In the genomic region with DNA sequence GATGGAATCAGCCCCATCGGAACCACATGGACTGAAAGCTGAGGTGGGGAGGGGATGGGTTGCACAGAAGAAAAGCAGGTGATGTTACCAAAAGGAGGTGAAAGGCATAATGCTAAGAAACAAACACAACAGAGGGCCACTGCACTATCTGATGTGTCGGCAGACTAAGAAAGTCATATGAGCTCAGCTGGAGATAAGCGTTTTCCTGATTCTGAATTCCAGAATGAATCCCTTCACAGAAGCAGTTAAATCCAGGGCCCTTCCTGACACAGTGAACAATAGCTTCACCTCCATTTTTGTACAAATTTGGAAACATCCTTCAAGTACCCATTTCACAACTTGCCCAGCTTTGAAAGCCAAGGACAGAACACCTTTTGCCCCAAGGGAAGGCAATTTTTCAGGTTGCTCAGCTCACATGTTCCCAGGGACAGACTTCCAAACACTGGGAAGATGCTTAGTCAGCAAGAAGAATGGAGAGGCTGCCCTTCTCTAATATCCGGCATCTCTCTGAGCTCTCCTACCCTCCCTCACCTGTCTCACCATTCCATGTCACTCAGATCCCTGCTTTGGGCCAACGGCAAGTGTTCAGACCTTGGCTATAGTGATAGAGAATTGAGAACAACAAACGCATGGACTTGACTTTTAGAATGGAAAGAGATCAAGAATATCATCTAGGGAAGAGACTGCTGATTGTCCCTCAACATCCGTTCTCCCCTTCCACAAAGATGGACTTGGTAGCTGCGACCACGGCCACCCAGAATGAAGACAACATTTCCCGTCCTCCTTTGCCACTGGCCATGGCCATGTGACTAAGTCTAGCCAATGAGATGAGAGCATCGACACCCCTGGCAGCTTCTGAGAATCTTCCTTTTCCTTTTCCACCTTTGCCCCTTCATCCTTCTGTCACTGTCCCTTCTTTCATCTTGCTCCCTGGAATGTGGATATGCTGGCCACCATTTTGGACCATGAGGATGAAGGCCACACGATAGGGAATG, we compare ENCODE assay signal across 16 cellular contexts.
A peak's percentile ranks its signal among the peaks of the same experiment; 100 is the strongest.
DNase-seq lines count a peak whose midpoint lies in the region; ATAC-seq and TF ChIP-seq lines count a peak whose summit lies in the region.
"Had no signal": no experiment of that assay in that cellular context is flagged by ENCODE, and none has a peak within 500 bp of the region (broad histone marks: within the 10 kb centered on the region; RNA-seq: fewer than 3 reads in every experiment).

No MANE protein-coding gene starts in this region.

- peaks cover 83% of the 10 kb centered on the region for H3K4me1 ChIP-seq in left ventricle myocardium inferior
- peaks cover 0 to 19% of the 10 kb centered on the region in 2 donors for H3K4me1 ChIP-seq in esophagus (ENCODE audit: control insufficient read depth in 2 of 2, insufficient read depth in 2 of 2, low read length in 1 of 2)
- H3K4me1 ChIP-seq in urinary bladder (ENCODE audit: insufficient read depth), result peaks cover 2% of the 10 kb centered on the region

- 81 to 86% methylated on average over 12 of the region's 12 CpGs for WGBS in esophagus, 2 donors
- WGBS in urinary bladder, result 78% methylated on average over 12 of the region's 12 CpGs

- peak overlapping the region; percentile 91 for H3K27ac ChIP-seq in left ventricle myocardium inferior (replicated peaks)
- peak overlapping the region; percentile 23 to 45 for H3K27ac ChIP-seq in esophagus (ENCODE audit: low read depth in 2 of 2, low read length in 1 of 2)
- H3K27ac ChIP-seq in urinary bladder (ENCODE audit: low read depth), result peak overlapping the region; percentile 44

- DNase-seq in left ventricle myocardium inferior (no peak), left ventricle myocardium superior (no peak), inferior parietal cortex (ENCODE audit: extremely low spot score) (no peak), DMS 273 treated with DMSO at 0.1 percent for 48 hours (lab: John Stamatoyannopoulos, UW) (no peak)
- DNase-seq: activated CD4-positive, alpha-beta T cell treated with anti-CD3 and anti-CD28 coated beads for 36 hours; activated naive CD8-positive, alpha-beta T cell treated with anti-CD3 and anti-CD28 coated beads, Interleukin-2, amount 50 U/mL, for 24 hours; COR-L47; immature natural killer cell; natural killer cell; NCI-H1417 treated with DMSO at 0.1 percent for 48 hours; NCI-H510A treated with DMSO at 0.1 percent for 48 hours had no signal

- no peak overlapping the region for H3K4me3 ChIP-seq in left ventricle myocardium inferior
- H3K4me3 ChIP-seq in esophagus (ENCODE audit: low read depth in 1 of 2, low read length in 2 of 2), result no peak overlapping the region
- H3K4me3 ChIP-seq in urinary bladder (ENCODE audit: low read depth, low read length), result no peak overlapping the region

- ATAC-seq in left ventricle myocardium superior (no peak), HG02678 (IDR thresholded peaks at IDR 0.05; ENCODE audit: unreplicated experiment) (no peak)
- ATAC-seq: activated CD4-positive, alpha-beta T cell treated with anti-CD3 and anti-CD28 coated beads for 36 hours; activated naive CD8-positive, alpha-beta T cell treated with anti-CD3 and anti-CD28 coated beads, Interleukin-2, amount 50 U/mL, for 24 hours; natural killer cell had no signal

- H3K27me3 ChIP-seq in left ventricle myocardium inferior (ENCODE audit: low read depth) (no peaks in the 10 kb centered on the region), esophagus (ENCODE audit: control insufficient read depth in 1 of 2, insufficient read depth in 2 of 2, low read length in 2 of 2) (no peaks in the 10 kb centered on the region)

- peak overlapping the region; percentile 13 to 98 (median 87) for H3K27ac Mint-ChIP-seq in nephron
- H3K27ac Mint-ChIP-seq: activated CD4-positive, alpha-beta T cell treated with anti-CD3 and anti-CD28 coated beads for 36 hours; activated naive CD8-positive, alpha-beta T cell treated with anti-CD3 and anti-CD28 coated beads, Interleukin-2, amount 50 U/mL, for 24 hours; immature natural killer cell; natural killer cell; T-helper 2 cell treated with Interferon-gamma antibody and Interleukin-4, amounts not matched to agents 5 μg/mL and 100 μg/mL, for 36 hours had no signal

- no peaks in the 10 kb centered on the region for H3K36me3 ChIP-seq in left ventricle myocardium inferior
- no peaks in the 10 kb centered on the region for H3K36me3 ChIP-seq in esophagus (ENCODE audit: control insufficient read depth in 2 of 2, insufficient read depth in 2 of 2, low read length in 1 of 2)
- H3K36me3 ChIP-seq in urinary bladder (ENCODE audit: insufficient read depth), result no peaks in the 10 kb centered on the region

- peaks cover 78% of the 10 kb centered on the region for H3K4me1 Mint-ChIP-seq in nephron
- H3K4me1 Mint-ChIP-seq: activated CD4-positive, alpha-beta T cell treated with anti-CD3 and anti-CD28 coated beads for 36 hours; activated naive CD8-positive, alpha-beta T cell treated with anti-CD3 and anti-CD28 coated beads, Interleukin-2, amount 50 U/mL, for 24 hours; immature natural killer cell; natural killer cell had no signal

- H3K9me3 Mint-ChIP-seq in nephron, result no peaks in the 10 kb centered on the region
- H3K9me3 Mint-ChIP-seq: activated naive CD8-positive, alpha-beta T cell treated with anti-CD3 and anti-CD28 coated beads, Interleukin-2, amount 50 U/mL, for 24 hours; immature natural killer cell; natural killer cell; T-helper 2 cell treated with Interferon-gamma antibody and Interleukin-4, amounts not matched to agents 5 μg/mL and 100 μg/mL, for 36 hours had no signal

- no peak overlapping the region for H3K4me3 Mint-ChIP-seq in nephron
- H3K4me3 Mint-ChIP-seq: activated CD4-positive, alpha-beta T cell treated with anti-CD3 and anti-CD28 coated beads for 36 hours; activated naive CD8-positive, alpha-beta T cell treated with anti-CD3 and anti-CD28 coated beads, Interleukin-2, amount 50 U/mL, for 24 hours; immature natural killer cell; natural killer cell; T-helper 2 cell treated with Interferon-gamma antibody and Interleukin-4, amounts not matched to agents 5 μg/mL and 100 μg/mL, for 36 hours had no signal

- H3K9me3 ChIP-seq in left ventricle myocardium inferior (replicated peaks) (no peaks in the 10 kb centered on the region), esophagus (ENCODE audit: control insufficient read depth in 2 of 2, insufficient read depth in 1 of 2, low read depth in 1 of 2, low read length in 1 of 2) (peaks cover 0 to 2% of the 10 kb centered on the region in 2 donors)

- H3K27me3 Mint-ChIP-seq in nephron (ENCODE audit: low read depth), result no peaks in the 10 kb centered on the region
- H3K27me3 Mint-ChIP-seq: activated CD4-positive, alpha-beta T cell treated with anti-CD3 and anti-CD28 coated beads for 36 hours; activated naive CD8-positive, alpha-beta T cell treated with anti-CD3 and anti-CD28 coated beads, Interleukin-2, amount 50 U/mL, for 24 hours had no signal

- no peaks in the 10 kb centered on the region for H3K36me3 Mint-ChIP-seq in nephron (ENCODE audit: low read depth)
- H3K36me3 Mint-ChIP-seq: immature natural killer cell, natural killer cell had no signal

- TF ChIP-seq CTCF in left ventricle myocardium inferior (IDR thresholded peaks at IDR 0.05; ENCODE audit: borderline replicate concordance), result no peak
- no peak for TF ChIP-seq CTCF in nephron (IDR thresholded peaks at IDR 0.05; ENCODE audit: unreplicated experiment in 3 of 3)

- intact Hi-C loops in left ventricle myocardium inferior (cut with micrococcal nuclease) (no loop called here), left ventricle myocardium superior (cut with micrococcal nuclease) (no loop called here)

Comparison
In these comparisons a context has a peak if more than half of its experiments do, and no peak if none do; other contexts are left out.
1. H3K27ac ChIP-seq: peak in every context shown above with its lines; median percentile 91 in left ventricle myocardium inferior; 44 in urinary bladder; 34 in esophagus.